ENCODE assay signal across 12 cellular contexts in genomic region chr10:110032801-110033723, GRCh38. TPM values are rescaled to one million over a fixed set of nuclear protein-coding genes. Genes with fewer than 3 reads are reported as not detected.
DNase-seq lines count a peak whose midpoint lies in the region; ATAC-seq and TF ChIP-seq lines count a peak whose summit lies in the region.
"Had no signal": no experiment of that assay in that cellular context is flagged by ENCODE, and none has a peak within 500 bp of the region (broad histone marks: within the 10 kb centered on the region; RNA-seq: fewer than 3 reads in every experiment).

No MANE protein-coding gene starts in this region.

- H3K9me3 Mint-ChIP-seq in brain: no peaks in the 10 kb centered on the region
- H3K9me3 Mint-ChIP-seq: mesothelial cell of epicardium, WTC11 had no signal

- no peak for TF ChIP-seq POLR2A in GM18505 (IDR thresholded peaks at IDR 0.05; ENCODE audit: borderline replicate concordance, extremely low read depth, insufficient read depth, insufficient read length)

- DNase-seq in NCI-H446 (lab: John Stamatoyannopoulos, UW): peak; percentile 59 to 69
- DNase-seq in hippocampal formation (lab: John Stamatoyannopoulos, UW): peak; percentile 32 to 84
- peak in 21 of 49 donors; percentile 2 to 62 (median 28) for DNase-seq in substantia nigra (lab: John Stamatoyannopoulos, UW)
- no peak for DNase-seq in foreskin keratinocyte
- DNase-seq in epidermal melanocyte (ENCODE audit: insufficient read length, low spot score): no peak
- DNase-seq: activated CD8-positive, alpha-beta memory T cell treated with anti-CD3 and anti-CD28 coated beads, Interleukin-2, amount 50 U/mL, for 48 hours; KG1; NCI-H2029 treated with DMSO at 0.1 percent for 48 hours had no signal

- TF ChIP-seq CTCF in brain (conservative IDR thresholded peaks at IDR 0.05) (no peak), foreskin keratinocyte (conservative IDR thresholded peaks at IDR 0.05) (no peak)

- H3K36me3 Mint-ChIP-seq in brain: peaks cover 8% of the 10 kb centered on the region
- H3K36me3 Mint-ChIP-seq: WTC11 had no signal

- peak overlapping the region in 4 of 5 experiments; percentile 71 to 81 (median 78) for H3K4me3 Mint-ChIP-seq in brain
- H3K4me3 Mint-ChIP-seq: mesothelial cell of epicardium, WTC11 had no signal

- H3K27me3 ChIP-seq in foreskin keratinocyte: no peaks in the 10 kb centered on the region

- H3K27ac ChIP-seq in substantia nigra (ENCODE audit: low read depth, low read length, poor library complexity, severe bottlenecking): peak overlapping the region; percentile 79
- no peak overlapping the region for H3K27ac ChIP-seq in foreskin keratinocyte

- no peaks in the 10 kb centered on the region for H3K27me3 Mint-ChIP-seq in brain

- H3K4me1 Mint-ChIP-seq in brain: peaks cover 45% of the 10 kb centered on the region

- peaks cover 17% of the 10 kb centered on the region for H3K4me1 ChIP-seq in foreskin keratinocyte

- peak overlapping the region in 4 of 5 experiments; percentile 82 to 93 (median 88) for H3K27ac Mint-ChIP-seq in brain
- H3K27ac Mint-ChIP-seq: mesothelial cell of epicardium, WTC11 had no signal

- ATAC-seq in GM18505 (IDR thresholded peaks at IDR 0.05; ENCODE audit: unreplicated experiment): no peak
- ATAC-seq in foreskin keratinocyte: no peak
- ATAC-seq: WTC11 had no signal

RNA-seq across cellular contexts. Expression of gene ADD3, which starts 25.3 kb away (rescaled TPM):
- polyA plus RNA-seq in brain (ENCODE audit: insufficient read depth, low read depth, low replicate concordance) (36.6 TPM), foreskin keratinocyte (5.6 and 7.1 TPM in 2 replicates)
- 30.2 and 30.3 TPM in 2 replicates for total RNA-seq in foreskin keratinocyte

Comparison
In these comparisons a context has a peak if more than half of its experiments do, and no peak if none do; other contexts are left out.
1. DNase-seq: peak in NCI-H446 (2 of 2) and hippocampal formation (2 of 2); none in foreskin keratinocyte (0 of 2) and epidermal melanocyte (single experiment).